Comparison of ENCODE assay signal across 8 cellular contexts in genomic region chr10:72276013-72276387, GRCh38. TPM values are rescaled to one million over a fixed set of nuclear protein-coding genes. Genes with fewer than 3 reads are reported as not detected.
DNase-seq lines count a peak whose midpoint lies in the region; ATAC-seq and TF ChIP-seq lines count a peak whose summit lies in the region.

No MANE protein-coding gene starts in this region.

- H3K27me3 ChIP-seq in adrenal gland (no peaks in the 10 kb centered on the region), aorta (ENCODE audit: control insufficient read depth in 1 of 2, insufficient read depth in 2 of 2, low read length in 1 of 2) (peaks cover 0 to 2% of the 10 kb centered on the region in 2 donors)

- 10 to 38% (median 18%) methylated on average over 4 of the region's 4 CpGs for WGBS in adrenal gland, 4 donors
- 44 to 50% methylated on average over 4 of the region's 4 CpGs for WGBS in aorta, 2 donors

- peak; percentile 32 to 69 for TF ChIP-seq POLR2A in adrenal gland (IDR thresholded peaks at IDR 0.05)

- peak overlapping the region in 3 of 4 donors; percentile 81 to 99 (median 96) for H3K4me3 ChIP-seq in adrenal gland
- H3K4me3 ChIP-seq in aorta (ENCODE audit: low read length in 2 of 2), result no peak overlapping the region

- H3K4me1 ChIP-seq in adrenal gland (replicated peaks in 1 of 2), result peaks cover 12 to 21% of the 10 kb centered on the region in 2 donors
- no peaks in the 10 kb centered on the region for H3K4me1 ChIP-seq in aorta (ENCODE audit: control insufficient read depth in 1 of 2, insufficient read depth in 2 of 2, low read length in 2 of 2)

- H3K36me3 ChIP-seq in adrenal gland (replicated peaks in 1 of 2) (peaks cover 0 to 23% of the 10 kb centered on the region in 2 donors), aorta (ENCODE audit: control insufficient read depth in 1 of 2, insufficient read depth in 2 of 2, low read length in 1 of 2) (no peaks in the 10 kb centered on the region)

- no peaks in the 10 kb centered on the region for H3K9me3 ChIP-seq in adrenal gland (replicated peaks in 1 of 3)
- H3K9me3 ChIP-seq in aorta (ENCODE audit: control insufficient read depth, low read length), result no peaks in the 10 kb centered on the region

- ATAC-seq in left lobe of liver (peak; percentile 24), aorta (ENCODE audit: low FRiP score) (no peak), HG03442 (IDR thresholded peaks at IDR 0.05; ENCODE audit: unreplicated experiment) (no peak), GM18868 (IDR thresholded peaks at IDR 0.05; ENCODE audit: unreplicated experiment) (no peak)

- DNase-seq in COR-L47 (lab: John Stamatoyannopoulos, UW) (peak; percentile 14), M059J (ENCODE audit: low read depth) (peak; percentile 37), adrenal gland (peak; percentile 55 to 79 (median 70)), left lobe of liver (ENCODE audit: low spot score) (peak; percentile 86), aorta (no peak)

- intact Hi-C loops in adrenal gland (cut with DNase I) (loop anchor here (5.0 to 10.0 kb wide), 2 partner anchors 49 to 51 kb away; no protein-coding TSS in a partner anchor), aorta (cut with DNase I) (no loop called here)

- TF ChIP-seq CTCF in adrenal gland (IDR thresholded peaks at IDR 0.05), result peak in 1 of 6 experiments; percentile 2

- H3K27ac ChIP-seq in adrenal gland, result peak overlapping the region; percentile 93 to 99 (median 97)
- peak overlapping the region; percentile 97 for H3K27ac ChIP-seq in temporal lobe (ENCODE audit: low read depth, low read length)
- H3K27ac ChIP-seq in aorta (ENCODE audit: low read depth in 1 of 2, low read length in 2 of 2), result no peak overlapping the region

RNA-seq across cellular contexts. Expression of gene DDIT4, which starts 2.3 kb away (rescaled TPM):
- total RNA-seq in M059J (2014; rRNA removed; shearing (Covaris generic)), result 42.5 and 56.8 TPM in 2 replicates
- total RNA-seq in adrenal gland (100 to 1,000 TPM; 211 to 711 (median 386) TPM), left lobe of liver (162 TPM), temporal lobe (20.4 TPM), aorta (100 to 1,000 TPM; 104 to 126 TPM)
- polyA plus RNA-seq in adrenal gland (100 to 1,000 TPM; 109 to 149 (median 123) TPM), aorta (10 to 100 TPM; 55.9 to 96.5 TPM)

RNA-seq across cellular contexts. Expression of gene ASCC1, which starts 59.9 kb away (rescaled TPM):
- total RNA-seq in M059J (2014; rRNA removed; shearing (Covaris generic)), result 32.7 and 37.1 TPM in 2 replicates
- total RNA-seq in adrenal gland (10 to 100 TPM; 26.6 to 57.4 (median 36.7) TPM), left lobe of liver (27.9 TPM), temporal lobe (35.9 TPM), aorta (10 to 100 TPM; 23.3 to 32.3 TPM)
- polyA plus RNA-seq in adrenal gland (100 to 1,000 TPM in 1 of 3 donors, 10 to 100 TPM in 1, 1 to 10 TPM in 1; 9.7 to 101 (median 10.1) TPM), aorta (10 to 100 TPM; 19.7 to 22.3 TPM)

Comparison
In these comparisons a context has a peak if more than half of its experiments do, and no peak if none do; other contexts are left out.
1. DNase-seq: peak in COR-L47 (single experiment), M059J (single experiment), adrenal gland (7 of 7) and left lobe of liver (single experiment); none in aorta (0 of 2).
2. H3K27ac ChIP-seq: peak in adrenal gland (5 of 5) and temporal lobe (single experiment); none in aorta (0 of 2).
3. H3K4me3 ChIP-seq: peak in adrenal gland (3 of 4); none in aorta (0 of 2).
4. intact Hi-C loops: an anchor here in adrenal gland (5.0 to 10.0 kb wide); none called in aorta.